In genomic region chr19:588093-588742, GRCh38 we compare ENCODE assay signal across 8 cellular contexts. TPM values are rescaled to one million over a fixed set of nuclear protein-coding genes. Genes with fewer than 3 reads are reported as not detected.
DNase-seq lines count a peak whose midpoint lies in the region; ATAC-seq and TF ChIP-seq lines count a peak whose summit lies in the region.

No MANE protein-coding gene starts in this region.

- H3K4me1 ChIP-seq in vagina: peaks cover 17% of the 10 kb centered on the region

- intact Hi-C loops in activated T-helper 2 cell treated with anti-CD3 and anti-CD28 coated beads, Interferon-gamma antibody, Interleukin-2, Interleukin-4, amounts not matched to agents 10 μg/mL and 5 μg/mL and 100 μg/mL, durations not matched to agents 14 hours and 24 hours and 36 hours (cut with micrococcal nuclease): no loop called here
- intact Hi-C loops in vagina (cut with DNase I): no loop called here

- ATAC-seq in HG02870 (IDR thresholded peaks at IDR 0.05; ENCODE audit: unreplicated experiment): no peak

- no peak for TF ChIP-seq POLR2A in vagina (IDR thresholded peaks at IDR 0.05)

- H3K27ac ChIP-seq in vagina: no peak overlapping the region

- H3K27me3 ChIP-seq in vagina: peaks cover 20% of the 10 kb centered on the region

- no peak for TF ChIP-seq CTCF in vagina (IDR thresholded peaks at IDR 0.05)

- H3K36me3 Mint-ChIP-seq in activated T-helper 2 cell treated with anti-CD3 and anti-CD28 coated beads, Interferon-gamma antibody, Interleukin-2, Interleukin-4, amounts not matched to agents 10 μg/mL and 5 μg/mL and 100 μg/mL, durations not matched to agents 14 hours and 24 hours and 36 hours (ENCODE audit: low read depth): peaks cover under 1% of the 10 kb centered on the region

- no peak overlapping the region for H3K4me3 ChIP-seq in vagina

- DNase-seq in D341Med (ENCODE audit: low spot score) (peak; percentile 91), LHCN-M2 (ENCODE audit: low read depth) (peak; percentile 77), OCI-M1 (lab: John Stamatoyannopoulos, UW) (peak; percentile 85), fibroblast of peridontal ligament (ENCODE audit: extremely low read depth) (peak; percentile 69), occipital lobe (lab: John Stamatoyannopoulos, UW) (peak; percentile 80), vagina (ENCODE audit: extremely low spot score in 2 of 2) (no peak)
- peak; percentile 55 for DNase-seq in activated T-helper 2 cell treated with anti-CD3 and anti-CD28 coated beads, Interferon-gamma antibody, Interleukin-2, Interleukin-4, amounts not matched to agents 10 μg/mL and 5 μg/mL and 100 μg/mL, durations not matched to agents 14 hours and 24 hours and 36 hours (ENCODE audit: low spot score)

- no peaks in the 10 kb centered on the region for H3K9me3 ChIP-seq in vagina

- H3K36me3 ChIP-seq in vagina: peaks cover 0 to 2% of the 10 kb centered on the region in 2 donors

- no peak overlapping the region for H3K27ac Mint-ChIP-seq in activated T-helper 2 cell treated with anti-CD3 and anti-CD28 coated beads, Interferon-gamma antibody, Interleukin-2, Interleukin-4, amounts not matched to agents 10 μg/mL and 5 μg/mL and 100 μg/mL, durations not matched to agents 14 hours and 24 hours and 36 hours

- no peaks in the 10 kb centered on the region for H3K9me3 Mint-ChIP-seq in activated T-helper 2 cell treated with anti-CD3 and anti-CD28 coated beads, Interferon-gamma antibody, Interleukin-2, Interleukin-4, amounts not matched to agents 10 μg/mL and 5 μg/mL and 100 μg/mL, durations not matched to agents 14 hours and 24 hours and 36 hours

- H3K4me1 Mint-ChIP-seq in activated T-helper 2 cell treated with anti-CD3 and anti-CD28 coated beads, Interferon-gamma antibody, Interleukin-2, Interleukin-4, amounts not matched to agents 10 μg/mL and 5 μg/mL and 100 μg/mL, durations not matched to agents 14 hours and 24 hours and 36 hours (ENCODE audit: low read depth): peaks cover 2% of the 10 kb centered on the region

- no peak overlapping the region for H3K4me3 Mint-ChIP-seq in activated T-helper 2 cell treated with anti-CD3 and anti-CD28 coated beads, Interferon-gamma antibody, Interleukin-2, Interleukin-4, amounts not matched to agents 10 μg/mL and 5 μg/mL and 100 μg/mL, durations not matched to agents 14 hours and 24 hours and 36 hours (ENCODE audit: low read depth)

- peaks cover 9% of the 10 kb centered on the region for H3K27me3 Mint-ChIP-seq in activated T-helper 2 cell treated with anti-CD3 and anti-CD28 coated beads, Interferon-gamma antibody, Interleukin-2, Interleukin-4, amounts not matched to agents 10 μg/mL and 5 μg/mL and 100 μg/mL, durations not matched to agents 14 hours and 24 hours and 36 hours (ENCODE audit: low read depth)

RNA-seq across cellular contexts. Expression of gene HCN2, which starts 1.5 kb away (rescaled TPM):
- total RNA-seq in LHCN-M2 (2014; rRNA removed) (1.4 and 1.9 TPM in 2 replicates), occipital lobe (8.0 TPM), vagina (0.25 TPM)
- polyA plus RNA-seq in LHCN-M2 (2012): 8.6 TPM
- 0.52 and 0.64 TPM in 2 replicates for total RNA-seq in activated T-helper 2 cell treated with anti-CD3 and anti-CD28 coated beads, Interferon-gamma antibody, Interleukin-2, Interleukin-4, amounts not matched to agents 10 μg/mL and 5 μg/mL and 100 μg/mL, durations not matched to agents 14 hours and 24 hours and 36 hours

RNA-seq across cellular contexts. Expression of gene BSG, which starts 15.8 kb away (rescaled TPM):
- total RNA-seq in LHCN-M2 (2014; rRNA removed): 746 and 758 TPM in 2 replicates
- 535 TPM for polyA plus RNA-seq in LHCN-M2 (2012)
- total RNA-seq in activated T-helper 2 cell treated with anti-CD3 and anti-CD28 coated beads, Interferon-gamma antibody, Interleukin-2, Interleukin-4, amounts not matched to agents 10 μg/mL and 5 μg/mL and 100 μg/mL, durations not matched to agents 14 hours and 24 hours and 36 hours: 300 and 304 TPM in 2 replicates
- 77.4 TPM for total RNA-seq in occipital lobe
- 231 TPM for total RNA-seq in vagina

RNA-seq across cellular contexts. Expression of gene GZMM, which starts 44.4 kb away (rescaled TPM):
- total RNA-seq in LHCN-M2 (2014; rRNA removed) (1.7 TPM in 1 of 2 replicates, not detected in the other), occipital lobe (not detected), vagina (not detected)
- 0.15 TPM for polyA plus RNA-seq in LHCN-M2 (2012)
- 29.9 and 31.8 TPM in 2 replicates for total RNA-seq in activated T-helper 2 cell treated with anti-CD3 and anti-CD28 coated beads, Interferon-gamma antibody, Interleukin-2, Interleukin-4, amounts not matched to agents 10 μg/mL and 5 μg/mL and 100 μg/mL, durations not matched to agents 14 hours and 24 hours and 36 hours

RNA-seq across cellular contexts. Expression of gene POLRMT, which starts 45.1 kb away (rescaled TPM):
- 42.4 and 44.4 TPM in 2 replicates for total RNA-seq in LHCN-M2 (2014; rRNA removed)
- polyA plus RNA-seq in LHCN-M2 (2012): 43.3 TPM
- total RNA-seq in activated T-helper 2 cell treated with anti-CD3 and anti-CD28 coated beads, Interferon-gamma antibody, Interleukin-2, Interleukin-4, amounts not matched to agents 10 μg/mL and 5 μg/mL and 100 μg/mL, durations not matched to agents 14 hours and 24 hours and 36 hours: 90.1 and 94.7 TPM in 2 replicates
- total RNA-seq in occipital lobe: 12.5 TPM
- total RNA-seq in vagina: 33.9 TPM

RNA-seq across cellular contexts. Expression of gene FGF22, which starts 51.5 kb away (rescaled TPM):
- total RNA-seq in LHCN-M2 (2014; rRNA removed) (not detected in 2 replicates), occipital lobe (0.62 TPM), vagina (not detected)
- polyA plus RNA-seq in LHCN-M2 (2012): 0.16 TPM
- not detected in 2 replicates for total RNA-seq in activated T-helper 2 cell treated with anti-CD3 and anti-CD28 coated beads, Interferon-gamma antibody, Interleukin-2, Interleukin-4, amounts not matched to agents 10 μg/mL and 5 μg/mL and 100 μg/mL, durations not matched to agents 14 hours and 24 hours and 36 hours

Comparison
In these comparisons a context has a peak if more than half of its experiments do, and no peak if none do; other contexts are left out.
1. DNase-seq: peak in D341Med (single experiment), LHCN-M2 (single experiment), OCI-M1 (single experiment), activated T-helper 2 cell treated with anti-CD3 and anti-CD28 coated beads, Interferon-gamma antibody, Interleukin-2, Interleukin-4, amounts not matched to agents 10 μg/mL and 5 μg/mL and 100 μg/mL, durations not matched to agents 14 hours and 24 hours and 36 hours (single experiment), fibroblast of peridontal ligament (single experiment) and occipital lobe (single experiment); none in vagina (0 of 2).
2. RNA of gene GZMM, which starts 44.4 kb away (total RNA-seq): 29.9 to 31.8 TPM in activated T-helper 2 cell treated with anti-CD3 and anti-CD28 coated beads, Interferon-gamma antibody, Interleukin-2, Interleukin-4, amounts not matched to agents 10 μg/mL and 5 μg/mL and 100 μg/mL, durations not matched to agents 14 hours and 24 hours and 36 hours; not detected in vagina (single experiment), 1.7 TPM in LHCN-M2 and not detected in occipital lobe (single experiment); every median in the first group is over 10 times any median in the second.